Comparison of ENCODE assay signal across 1 cellular context in the genomic region with DNA sequence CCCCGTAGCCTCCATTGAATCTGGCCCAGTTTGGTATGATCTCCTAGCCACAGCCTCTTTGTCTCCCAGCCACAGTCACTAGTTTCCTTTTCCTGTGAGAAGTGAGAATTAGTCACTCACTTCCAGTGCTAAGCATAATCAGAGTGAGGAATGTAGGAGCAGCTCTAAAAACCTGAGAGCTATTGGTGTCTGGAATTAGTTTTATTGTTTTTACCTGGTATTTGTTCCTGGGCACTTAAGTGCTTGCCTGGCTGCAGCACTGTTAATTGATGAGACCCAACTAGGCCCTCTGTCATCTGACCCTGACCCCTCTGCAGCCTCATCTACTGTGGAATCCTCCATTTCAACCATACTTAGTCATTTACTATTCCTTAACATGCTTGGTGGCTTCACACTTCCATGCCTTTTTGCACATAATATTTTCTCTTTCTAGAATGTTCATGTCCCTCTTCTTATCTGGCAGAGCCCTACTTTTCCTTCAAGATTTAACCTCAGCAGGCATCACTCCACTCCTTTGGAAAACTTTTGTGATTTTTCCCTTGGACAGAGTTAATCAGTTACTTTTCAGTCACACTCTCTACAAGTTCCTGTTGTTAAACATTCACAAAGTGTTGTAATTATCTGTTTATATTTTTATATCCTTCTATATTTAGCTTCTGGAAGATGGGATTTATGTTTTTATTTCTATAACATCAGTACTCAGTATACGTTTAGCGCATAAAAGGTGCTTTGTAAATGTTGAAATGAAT.
TF ChIP-seq lines count a peak whose summit lies in the region.

No MANE protein-coding gene starts in this region.

TF ChIP-seq in H1, 55 proteins besides CTCF, POLR2A, EP300 and RAD21:
- no peak for TF ChIP-seq RFX5 (IDR thresholded peaks at IDR 0.05; ENCODE audit: borderline replicate concordance, low read depth, low read length)
- no peak for TF ChIP-seq HDAC2 (IDR thresholded peaks at IDR 0.05; ENCODE audit: borderline replicate concordance in 1 of 2, low read depth in 2 of 2, low read length in 2 of 2)
- TF ChIP-seq, protein P1, sequence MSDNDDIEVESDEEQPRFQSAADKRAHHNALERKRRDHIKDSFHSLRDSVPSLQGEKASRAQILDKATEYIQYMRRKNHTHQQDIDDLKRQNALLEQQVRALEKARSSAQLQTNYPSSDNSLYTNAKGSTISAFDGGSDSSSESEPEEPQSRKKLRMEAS (IDR thresholded peaks at IDR 0.05): no peak
- no peak for TF ChIP-seq POLR2AphosphoS5 (IDR thresholded peaks at IDR 0.05; ENCODE audit: low read depth, low read length)
- no peak for TF ChIP-seq TBP (IDR thresholded peaks at IDR 0.05; ENCODE audit: low read depth, low read length)
- no peak for TF ChIP-seq JUND (IDR thresholded peaks at IDR 0.05; ENCODE audit: low read length)
- TF ChIP-seq SP2 (IDR thresholded peaks at IDR 0.05; ENCODE audit: low read length): no peak
- no peak for TF ChIP-seq CHD1 (IDR thresholded peaks at IDR 0.05; ENCODE audit: low read depth, low read length)
- no peak for TF ChIP-seq RXRA (IDR thresholded peaks at IDR 0.05; ENCODE audit: insufficient read depth, low read depth, low read length)
- no peak for TF ChIP-seq CHD7 (IDR thresholded peaks at IDR 0.05; ENCODE audit: insufficient replicate concordance, low read length)
- TF ChIP-seq, protein P2, sequence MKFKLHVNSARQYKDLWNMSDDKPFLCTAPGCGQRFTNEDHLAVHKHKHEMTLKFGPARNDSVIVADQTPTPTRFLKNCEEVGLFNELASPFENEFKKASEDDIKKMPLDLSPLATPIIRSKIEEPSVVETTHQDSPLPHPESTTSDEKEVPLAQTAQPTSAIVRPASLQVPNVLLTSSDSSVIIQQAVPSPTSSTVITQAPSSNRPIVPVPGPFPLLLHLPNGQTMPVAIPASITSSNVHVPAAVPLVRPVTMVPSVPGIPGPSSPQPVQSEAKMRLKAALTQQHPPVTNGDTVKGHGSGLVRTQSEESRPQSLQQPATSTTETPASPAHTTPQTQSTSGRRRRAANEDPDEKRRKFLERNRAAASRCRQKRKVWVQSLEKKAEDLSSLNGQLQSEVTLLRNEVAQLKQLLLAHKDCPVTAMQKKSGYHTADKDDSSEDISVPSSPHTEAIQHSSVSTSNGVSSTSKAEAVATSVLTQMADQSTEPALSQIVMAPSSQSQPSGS (IDR thresholded peaks at IDR 0.05; ENCODE audit: low read length): no peak
- TF ChIP-seq TEAD4 (IDR thresholded peaks at IDR 0.05; ENCODE audit: low read depth, low read length): no peak
- TF ChIP-seq JUN (IDR thresholded peaks at IDR 0.05; ENCODE audit: low read depth, low read length): no peak
- no peak for TF ChIP-seq KDM5A (IDR thresholded peaks at IDR 0.05; ENCODE audit: low read length)
- TF ChIP-seq SAP30 (IDR thresholded peaks at IDR 0.05; ENCODE audit: insufficient read depth, insufficient replicate concordance, low read length): no peak
- TF ChIP-seq RBBP5 (IDR thresholded peaks at IDR 0.05; ENCODE audit: borderline replicate concordance, low read depth, low read length): no peak
- TF ChIP-seq SIX5 (IDR thresholded peaks at IDR 0.05; ENCODE audit: low read depth, low read length): no peak
- no peak for TF ChIP-seq KDM4A (IDR thresholded peaks at IDR 0.05; ENCODE audit: low read depth, low read length, severe bottlenecking)
- TF ChIP-seq GTF2F1 (IDR thresholded peaks at IDR 0.05; ENCODE audit: borderline replicate concordance, low read depth, low read length): no peak
